Comparison of ENCODE assay signal across 26 cellular contexts in the genomic region with DNA sequence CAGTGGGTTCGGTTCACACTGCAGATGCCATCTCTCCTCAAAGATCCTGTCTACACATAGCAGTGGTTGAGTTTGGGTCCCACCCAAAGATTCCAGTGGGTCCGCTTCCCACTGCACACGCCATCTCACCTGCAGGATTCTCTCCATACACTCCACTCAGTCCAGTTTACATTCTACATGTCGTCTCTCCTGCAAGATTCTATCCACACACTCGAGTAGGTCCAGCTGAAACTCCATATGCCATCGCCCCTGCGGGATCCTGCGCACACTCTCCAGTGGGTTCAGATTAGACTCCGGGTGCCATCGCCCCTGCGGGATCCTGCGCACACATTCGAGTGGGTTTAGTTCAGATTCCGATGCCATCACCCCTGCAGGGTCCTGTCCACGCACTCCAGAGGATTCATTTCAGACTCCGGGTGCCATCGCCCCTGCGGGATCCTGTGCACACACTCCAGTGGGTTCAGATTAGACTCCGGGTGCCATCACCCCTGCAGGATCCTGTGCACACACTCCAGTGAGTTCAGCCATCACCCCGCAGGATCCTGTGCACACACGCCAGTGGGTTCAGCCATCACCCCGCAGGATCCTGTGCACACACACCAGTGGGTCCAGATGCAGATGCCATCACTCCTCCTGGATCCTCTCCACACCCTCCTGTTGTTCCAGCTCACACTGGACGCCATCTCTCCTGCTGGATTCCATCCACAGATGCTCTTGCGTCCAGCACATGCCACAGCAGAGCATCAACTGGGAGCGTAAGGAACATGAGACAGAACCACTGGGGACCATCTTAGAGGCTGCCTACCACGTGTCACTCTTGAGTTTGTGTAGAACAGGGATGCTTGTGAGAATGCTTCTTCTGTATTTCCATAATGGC. TPM values are rescaled to one million over a fixed set of nuclear protein-coding genes. Genes with fewer than 3 reads are reported as not detected.
A peak's percentile ranks its signal among the peaks of the same experiment; 100 is the strongest.
DNase-seq lines count a peak whose midpoint lies in the region; ATAC-seq, FAIRE-seq and TF ChIP-seq lines count a peak whose summit lies in the region.
"Had no signal": no experiment of that assay in that cellular context is flagged by ENCODE, and none has a peak within 500 bp of the region (broad histone marks: within the 10 kb centered on the region; RNA-seq: fewer than 3 reads in every experiment).

No MANE protein-coding gene starts in this region.

- no peak for ATAC-seq in activated T-cell treated with anti-CD3 and anti-CD28 coated beads, Interleukin-2, amount 50 U/mL, for 4 hours
- ATAC-seq in T-helper 17 cell (no peak), HepG2 (no peak)
- ATAC-seq: activated T-helper 17 cell treated with anti-CD3 and anti-CD28 coated beads, Interleukin-2, amount 50 U/mL, for 72 hours; left lobe of liver; psoas muscle had no signal

- BruUV-seq in HepG2 (replicated peaks; lab: Mats Ljungman, UMichigan): no TSS peak

- intact Hi-C loops in HepG2 (cut with micrococcal nuclease; ENCODE audit: unreplicated experiment) (no loop called here), posterior vena cava (cut with DNase I) (loop anchor here (5.0 to 10.0 kb wide), 6 partner anchors 70 to 270 kb away; no protein-coding TSS in a partner anchor)

- no peaks in the 10 kb centered on the region for H3K4me1 ChIP-seq in HepG2 (ENCODE audit: insufficient read depth, low read length)

- in situ Hi-C loops in HepG2 (cut with HindIII; ENCODE audit: extremely low pct_ligation_motif_present, low pct_unique_long_range_greater_than_20kb) (no loop called here), G401 (cut with HindIII; ENCODE audit: low sequenced_read_pairs) (no loop called here)

- H3K9me3 ChIP-seq in T-helper 17 cell (ENCODE audit: control insufficient read depth, low read length, poor library complexity, severe bottlenecking) (no peaks in the 10 kb centered on the region), HepG2 (ENCODE audit: low read length) (no peaks in the 10 kb centered on the region)
- H3K9me3 ChIP-seq: psoas muscle had no signal

- no peak overlapping the region for H3K4me3 Mint-ChIP-seq in activated T-cell treated with anti-CD3 and anti-CD28 coated beads, Interleukin-2, amount 50 U/mL, for 4 hours
- H3K4me3 Mint-ChIP-seq in T-helper 17 cell (peak overlapping the region; percentile 1), progenitor cell of endocrine pancreas (ENCODE audit: low read depth) (no peak overlapping the region)
- H3K4me3 Mint-ChIP-seq: activated naive CD8-positive, alpha-beta T cell; activated T-helper 17 cell treated with anti-CD3 and anti-CD28 coated beads, Interleukin-2, amount 50 U/mL, for 72 hours had no signal

- H3K27me3 Mint-ChIP-seq in activated T-cell treated with anti-CD3 and anti-CD28 coated beads, Interleukin-2, amount 50 U/mL, for 4 hours (ENCODE audit: low read depth): peaks cover 39% of the 10 kb centered on the region
- H3K27me3 Mint-ChIP-seq in T-helper 17 cell (peaks cover 65% of the 10 kb centered on the region), progenitor cell of endocrine pancreas (peaks cover 48% of the 10 kb centered on the region)

- H3K27ac Mint-ChIP-seq in T-helper 17 cell: no peak overlapping the region
- no peak overlapping the region for H3K27ac Mint-ChIP-seq in progenitor cell of endocrine pancreas
- H3K27ac Mint-ChIP-seq: activated naive CD8-positive, alpha-beta T cell; activated T-helper 17 cell treated with anti-CD3 and anti-CD28 coated beads, Interleukin-2, amount 50 U/mL, for 72 hours; B cell had no signal

- no peaks in the 10 kb centered on the region for H3K36me3 Mint-ChIP-seq in activated T-cell treated with anti-CD3 and anti-CD28 coated beads, Interleukin-2, amount 50 U/mL, for 4 hours (ENCODE audit: insufficient read depth)
- no peaks in the 10 kb centered on the region for H3K36me3 Mint-ChIP-seq in T-helper 17 cell (ENCODE audit: low read depth)
- no peaks in the 10 kb centered on the region for H3K36me3 Mint-ChIP-seq in progenitor cell of endocrine pancreas (ENCODE audit: insufficient read depth)
- H3K36me3 Mint-ChIP-seq: activated naive CD8-positive, alpha-beta T cell had no signal

- no peak overlapping the region for H3K4me3 ChIP-seq in HepG2 (replicated peaks in 1 of 3; ENCODE audit: insufficient read depth in 1 of 3, low read depth in 2 of 3, low read length in 3 of 3)
- H3K4me3 ChIP-seq: psoas muscle had no signal

- no peak overlapping the region for H3K27ac ChIP-seq in HepG2 (ENCODE audit: extremely low read length, insufficient read depth, low read length)
- H3K27ac ChIP-seq: psoas muscle had no signal

- peaks cover 10% of the 10 kb centered on the region for H3K4me1 Mint-ChIP-seq in activated T-cell treated with anti-CD3 and anti-CD28 coated beads, Interleukin-2, amount 50 U/mL, for 4 hours (ENCODE audit: low read depth)
- peaks cover 10% of the 10 kb centered on the region for H3K4me1 Mint-ChIP-seq in T-helper 17 cell
- H3K4me1 Mint-ChIP-seq in progenitor cell of endocrine pancreas (ENCODE audit: low read depth): peaks cover 2% of the 10 kb centered on the region
- H3K4me1 Mint-ChIP-seq: activated T-helper 17 cell treated with anti-CD3 and anti-CD28 coated beads, Interleukin-2, amount 50 U/mL, for 72 hours had no signal

- H3K79me2 ChIP-seq in HepG2 (ENCODE audit: insufficient read depth, low read length): no peaks in the 10 kb centered on the region

- TF ChIP-seq POLR2A in HepG2 (IDR thresholded peaks at IDR 0.05; ENCODE audit: insufficient read depth in 1 of 2, low read depth in 2 of 2, low read length in 2 of 2): no peak

- FAIRE-seq in HepG2 (lab: Jason Lieb, UNC): no peak
- FAIRE-seq: A204.1, small intestine, urothelium cell line had no signal

- CTCF ChIA-PET in HepG2 (lab: Yijun Ruan, JAX; ENCODE audit: low intra/inter-chr PET ratio, low total read pairs): no interaction called here

- no peak overlapping the region for H2AFZ ChIP-seq in HepG2 (ENCODE audit: low read length)

- no peak for TF ChIP-seq CTCF in HepG2 (CRISPR knock-in tag; IDR thresholded peaks at IDR 0.05)
- no peak for TF ChIP-seq CTCF in progenitor cell of endocrine pancreas (IDR thresholded peaks at IDR 0.05; ENCODE audit: unreplicated experiment)

- DNase-seq in activated T-cell treated with anti-CD3 and anti-CD28 coated beads, Interleukin-2, amount 50 U/mL, for 48 hours: peak; percentile 2 to 12
- DNase-seq in activated T-cell treated with anti-CD3 and anti-CD28 coated beads, Interleukin-2, amount 50 U/mL, for 4 hours: no peak
- no peak for DNase-seq in T-helper 17 cell
- no peak for DNase-seq in HepG2 (ENCODE audit: low spot score)
- DNase-seq in posterior vena cava (ENCODE audit: low spot score): peak; percentile 59
- DNase-seq in progenitor cell of endocrine pancreas (ENCODE audit: low spot score, unreplicated experiment): no peak
- DNase-seq in AML-193 (lab: John Stamatoyannopoulos, UW): no peak
- no peak for DNase-seq in G401 (ENCODE audit: low spot score)
- DNase-seq: activated CD4-positive, alpha-beta T cell treated with anti-CD3 and anti-CD28 coated beads for 4 hours; cerebellar nuclear complex; DMS53; effector CD4-positive, alpha-beta T cell; GF-D8; KBM-7; MM.1S; NCI-H1417 treated with DMSO at 0.1 percent for 48 hours; NCI-H510A treated with DMSO at 0.1 percent for 48 hours; small intestine; substantia nigra had no signal

- no peak overlapping the region for H3K9ac ChIP-seq in HepG2 (ENCODE audit: insufficient read depth, low read depth, low read length)

- WGBS in HepG2 (ENCODE audit: low lambda C conversion rate): 8% methylated on average over 23 of the region's 26 CpGs

- H4K20me1 ChIP-seq in HepG2 (ENCODE audit: insufficient read depth, low read length): no peaks in the 10 kb centered on the region; the same call in 1 of the 2 replicates

- TF ChIP-seq EP300 in HepG2 (IDR thresholded peaks at IDR 0.05; ENCODE audit: low read depth in 2 of 2, low read length in 2 of 2): no peak
- TF ChIP-seq EP300 in HepG2 (CRISPR knock-in tag; IDR thresholded peaks at IDR 0.05; ENCODE audit: borderline replicate concordance): no peak

- no peaks in the 10 kb centered on the region for H3K9me3 Mint-ChIP-seq in activated T-cell treated with anti-CD3 and anti-CD28 coated beads, Interleukin-2, amount 50 U/mL, for 4 hours
- no peaks in the 10 kb centered on the region for H3K9me3 Mint-ChIP-seq in progenitor cell of endocrine pancreas (ENCODE audit: low read depth)
- H3K9me3 Mint-ChIP-seq: activated T-helper 17 cell treated with anti-CD3 and anti-CD28 coated beads, Interleukin-2, amount 50 U/mL, for 72 hours had no signal

- H3K27me3 ChIP-seq in HepG2 (ENCODE audit: control insufficient read depth in 1 of 2, insufficient read depth in 2 of 2, low read length in 2 of 2): peaks cover 0 to 27% of the 10 kb centered on the region in 2 experiments; a peak in 4 of 5 replicates

- POLR2A ChIA-PET in HepG2 (lab: Yijun Ruan, JAX): no interaction called here

- H3K4me2 ChIP-seq in HepG2 (ENCODE audit: low read depth, low read length): no peak overlapping the region

- TF ChIP-seq RAD21 in HepG2 (CRISPR knock-in tag; IDR thresholded peaks at IDR 0.05): no peak

- H3K36me3 ChIP-seq in HepG2 (replicated peaks in 1 of 2; ENCODE audit: control insufficient read depth in 1 of 2, insufficient read depth in 2 of 2, low read length in 2 of 2): no peaks in the 10 kb centered on the region

RNA-seq across cellular contexts. Expression of gene PXDN, which starts 3.0 kb away (rescaled TPM):
- total RNA-seq in activated T-cell treated with anti-CD3 and anti-CD28 coated beads, Interleukin-2, amount 50 U/mL, for 4 hours: 1 to 10 TPM in 2 of 3 donors, under 1 TPM in 1; 0.76 to 1.2 (median 1.2) TPM
- total RNA-seq in T-helper 17 cell (not detected), HepG2 (2016; rRNA removed; fragmentation: Illumina TruSeq; extraction: Trizol) (not detected in 2 replicates), posterior vena cava (10 to 100 TPM; 75.3 to 85.8 TPM), progenitor cell of endocrine pancreas (242 and 256 TPM in 2 replicates)
- not detected in 2 replicates for total RNA-seq in HepG2 (2016; cell fraction: cytosol; rRNA removed; fragmentation: Illumina TruSeq; extraction: Trizol; ENCODE audit: low read depth)
- not detected in 2 replicates for total RNA-seq in HepG2 (2016; cell fraction: insoluble cytoplasmic fraction; rRNA removed; fragmentation: Illumina TruSeq; extraction: Trizol)
- not detected in 2 replicates for total RNA-seq in HepG2 (2016; cell fraction: membrane; rRNA removed; fragmentation: Illumina TruSeq; extraction: Trizol)
- not detected in 2 replicates for total RNA-seq in HepG2 (2016; cell fraction: nucleus; rRNA removed; fragmentation: Illumina TruSeq; extraction: Trizol)
- polyA plus RNA-seq in HepG2 (2011; rRNA removed): not detected in 2 replicates
- 0.04 TPM in 1 of 2 replicates, not detected in the other for polyA plus RNA-seq in HepG2 (2011; cell fraction: cytosol; rRNA removed)
- polyA plus RNA-seq in HepG2 (2011; cell fraction: nucleus; rRNA removed): not detected in 2 replicates
- not detected in 2 replicates for polyA plus RNA-seq in HepG2 (2012)
- not detected in 2 replicates for polyA plus RNA-seq in HepG2 (2016; cell fraction: cytosol; fragmentation: Illumina TruSeq; extraction: Trizol; ENCODE audit: low read depth)
- not detected in 2 replicates for polyA plus RNA-seq in HepG2 (2016; cell fraction: insoluble cytoplasmic fraction; fragmentation: Illumina TruSeq; extraction: Trizol; ENCODE audit: low read depth)
- not detected in 2 replicates for polyA plus RNA-seq in HepG2 (2016; cell fraction: membrane; fragmentation: Illumina TruSeq; extraction: Trizol; ENCODE audit: low read depth)
- not detected in 2 replicates for polyA plus RNA-seq in HepG2 (2016; cell fraction: nucleus; fragmentation: Illumina TruSeq; extraction: Trizol; ENCODE audit: insufficient read depth, low read depth)
- polyA minus RNA-seq in HepG2 (2011; rRNA and poly(A)+ RNA removed; ENCODE audit: low replicate concordance): 8.0 TPM in 1 of 2 replicates, not detected in the other
- 0.53 TPM in 1 of 2 replicates, not detected in the other for polyA minus RNA-seq in HepG2 (2011; cell fraction: cytosol; rRNA and poly(A)+ RNA removed)
- 0.26 TPM in 1 of 2 replicates, not detected in the other for polyA minus RNA-seq in HepG2 (2011; cell fraction: nucleus; rRNA and poly(A)+ RNA removed)
- total RNA-seq in G401 (2014; rRNA removed; shearing (Covaris generic)): 16.4 and 25.4 TPM in 2 replicates
- total RNA-seq: activated T-helper 17 cell treated with anti-CD3 and anti-CD28 coated beads, Interleukin-2, amount 50 U/mL, for 72 hours had no signal

Comparison
In these comparisons a context has a peak if more than half of its experiments do, and no peak if none do; other contexts are left out.
1. DNase-seq: peak in activated T-cell treated with anti-CD3 and anti-CD28 coated beads, Interleukin-2, amount 50 U/mL, for 48 hours (2 of 2) and posterior vena cava (single experiment); none in activated T-cell treated with anti-CD3 and anti-CD28 coated beads, Interleukin-2, amount 50 U/mL, for 4 hours (single experiment), T-helper 17 cell (0 of 3), HepG2 (single experiment), progenitor cell of endocrine pancreas (single experiment), AML-193 (0 of 2) and G401 (single experiment).